8 cellular contexts compared by ENCODE assay signal in genomic region chr11:57527056-57527631, GRCh38. TPM values are rescaled to one million over a fixed set of nuclear protein-coding genes. Genes with fewer than 3 reads are reported as not detected.
DNase-seq lines count a peak whose midpoint lies in the region; ATAC-seq, FAIRE-seq and TF ChIP-seq lines count a peak whose summit lies in the region.

No MANE protein-coding gene starts in this region.

- no peak for TF ChIP-seq POLR2A in NB4 (IDR thresholded peaks at IDR 0.05; ENCODE audit: extremely low read depth, insufficient read length)

- POLR2A ChIA-PET in GM10248 (lab: Yijun Ruan, JAX), result no interaction called here

- no peak overlapping the region for H3K4me3 ChIP-seq in NB4 (ENCODE audit: low read depth, low read length)
- no peak overlapping the region for H3K4me3 ChIP-seq in brain microvascular endothelial cell (ENCODE audit: low read depth, low read length)
- no peak overlapping the region for H3K4me3 ChIP-seq in keratinocyte (ENCODE audit: control insufficient read depth in 2 of 3, extremely low read depth in 1 of 3, insufficient read depth in 2 of 3, low read depth in 1 of 3, low read length in 3 of 3)

- TF ChIP-seq CTCF in GM10248 (IDR thresholded peaks at IDR 0.05; ENCODE audit: control extremely low read depth, extremely low read depth, low read depth, missing control alignments) (peak; percentile 79), NB4 (IDR thresholded peaks at IDR 0.05; ENCODE audit: low read depth, low read length) (peak; percentile 83), brain microvascular endothelial cell (IDR thresholded peaks at IDR 0.05; ENCODE audit: low read depth, low read length, missing control alignments) (peak; percentile 91), keratinocyte (optimal IDR thresholded peaks at IDR 0.05 in 1 of 3, IDR thresholded peaks at IDR 0.05 in 1 of 3, conservative IDR thresholded peaks at IDR 0.05 in 1 of 3; ENCODE audit: extremely low read depth in 1 of 3, insufficient read depth in 2 of 3, low read length in 3 of 3) (peak; percentile 82 to 95 (median 93))

- no peak overlapping the region for H2AFZ ChIP-seq in keratinocyte (ENCODE audit: control insufficient read depth, low read length)

- peak; percentile 67 for FAIRE-seq in keratinocyte (lab: Jason Lieb, UNC)

- no peak overlapping the region for H3K9ac ChIP-seq in keratinocyte (ENCODE audit: control insufficient read depth, extremely low read depth, insufficient read depth, low read length)

- H3K79me2 ChIP-seq in keratinocyte (ENCODE audit: control insufficient read depth, insufficient read depth, low read length), result peaks cover 20% of the 10 kb centered on the region

- peak; percentile 42 for DNase-seq in GM10248 (ENCODE audit: extremely low spot score)
- DNase-seq in NB4 (ENCODE audit: low read depth), result peak; percentile 77
- DNase-seq in UCSD-AML1 (lab: John Stamatoyannopoulos, UW; ENCODE audit: unreplicated experiment), result peak; percentile 50
- DNase-seq in brain microvascular endothelial cell, result peak; percentile 63
- no peak for DNase-seq in keratinocyte (ENCODE audit: low read depth, low spot score)
- peak; percentile 65 for DNase-seq in stimulated activated CD4-positive, alpha-beta T cell treated with anti-CD3 and anti-CD28 coated beads, Interleukin-2, amount 100 ng/mL, for 4 hours (ENCODE audit: low read depth)
- no peak for DNase-seq in NCI-H226

- ATAC-seq in GM21529 (IDR thresholded peaks at IDR 0.05; ENCODE audit: unreplicated experiment), result no peak

- in situ Hi-C loops in brain microvascular endothelial cell (cut with HindIII; ENCODE audit: low pct_ligation_motif_present, low sequenced_read_pairs), result no loop called here

- H3K4me1 ChIP-seq in keratinocyte (ENCODE audit: control insufficient read depth, extremely low read depth, insufficient read depth, low read length), result peaks cover 14% of the 10 kb centered on the region

- H3K27me3 ChIP-seq in brain microvascular endothelial cell (replicated peaks) (no peaks in the 10 kb centered on the region), keratinocyte (ENCODE audit: control insufficient read depth, extremely low read depth, insufficient read depth, low read length) (no peaks in the 10 kb centered on the region)

- H3K9me1 ChIP-seq in keratinocyte (ENCODE audit: control insufficient read depth, extremely low read depth, insufficient read depth, low read length), result no peaks in the 10 kb centered on the region

- H3K27ac ChIP-seq in brain microvascular endothelial cell (no peak overlapping the region), keratinocyte (ENCODE audit: control insufficient read depth, insufficient read depth, low read length) (no peak overlapping the region)

- H3K9me3 ChIP-seq in keratinocyte (ENCODE audit: control insufficient read depth, low read depth, low read length), result no peaks in the 10 kb centered on the region

- no peak overlapping the region for H3K4me2 ChIP-seq in keratinocyte (ENCODE audit: control insufficient read depth, extremely low read depth, insufficient read depth, low read depth, low read length)

- H4K20me1 ChIP-seq in keratinocyte (ENCODE audit: control insufficient read depth, extremely low read depth, insufficient read depth, low read length), result no peaks in the 10 kb centered on the region

- dilution Hi-C loops in keratinocyte (cut with MboI; ENCODE audit: extremely low pct_ligation_motif_present, low sequenced_read_pairs), result no loop called here

- H3K36me3 ChIP-seq in brain microvascular endothelial cell (replicated peaks), result peaks cover 4% of the 10 kb centered on the region
- peaks cover 2 to 8% of the 10 kb centered on the region in 2 experiments for H3K36me3 ChIP-seq in keratinocyte (ENCODE audit: control insufficient read depth in 2 of 2, extremely low read depth in 1 of 2, insufficient read depth in 2 of 2, low read length in 2 of 2)

- CTCF ChIA-PET in GM10248 (lab: Yijun Ruan, JAX), result interaction anchor here (0.7 to 10.0 kb wide), 51 partner anchors 10 to 992 kb away, joined by 3 to 247 read pairs (median 5); partner anchors contain the start of genes CTNND1, P2RX3, RTN4RL2 and SLC43A1

RNA-seq across cellular contexts. Expression of gene TIMM10, which starts 3.4 kb away (rescaled TPM):
- 65.7 to 92.2 TPM (median 70.9 TPM) in 3 replicates for polyA plus RNA-seq in keratinocyte
- polyA plus RNA-seq in keratinocyte (2011; ENCODE audit: low read depth), result 24.0 TPM
- polyA plus RNA-seq in keratinocyte (2011; cell fraction: cytosol; rRNA removed), result 56.9 and 69.2 TPM in 2 replicates
- 34.1 TPM in 2 replicates for polyA plus RNA-seq in keratinocyte (2011; cell fraction: nucleus; rRNA removed)
- polyA plus RNA-seq in keratinocyte (2012; ENCODE audit: low replicate concordance), result 45.9 and 60.8 TPM in 2 replicates
- polyA minus RNA-seq in keratinocyte, result 21.7 to 26.8 TPM (median 23.8 TPM) in 3 replicates
- 16.1 TPM for polyA minus RNA-seq in keratinocyte (2011; cell fraction: cytosol; rRNA and poly(A)+ RNA removed)
- polyA minus RNA-seq in keratinocyte (2011; cell fraction: nucleus; rRNA and poly(A)+ RNA removed), result 5.2 and 9.5 TPM in 2 replicates

RNA-seq across cellular contexts. Expression of gene SMTNL1, which starts 10.3 kb away (rescaled TPM):
- not detected in 3 replicates for polyA plus RNA-seq in keratinocyte
- polyA plus RNA-seq in keratinocyte (2011; ENCODE audit: low read depth), result not detected
- polyA plus RNA-seq in keratinocyte (2011; cell fraction: cytosol; rRNA removed), result not detected in 2 replicates
- polyA plus RNA-seq in keratinocyte (2011; cell fraction: nucleus; rRNA removed), result not detected in 2 replicates
- polyA plus RNA-seq in keratinocyte (2012; ENCODE audit: low replicate concordance), result 0.16 TPM in 1 of 2 replicates, not detected in the other
- not detected in 3 replicates for polyA minus RNA-seq in keratinocyte
- not detected for polyA minus RNA-seq in keratinocyte (2011; cell fraction: cytosol; rRNA and poly(A)+ RNA removed)
- not detected in 2 replicates for polyA minus RNA-seq in keratinocyte (2011; cell fraction: nucleus; rRNA and poly(A)+ RNA removed)

RNA-seq across cellular contexts. Expression of gene SLC43A1, which starts 11.6 kb away (rescaled TPM):
- polyA plus RNA-seq in keratinocyte, result 0.45 to 0.91 TPM (median 0.75 TPM) in 3 replicates
- polyA plus RNA-seq in keratinocyte (2011; ENCODE audit: low read depth), result not detected
- polyA plus RNA-seq in keratinocyte (2011; cell fraction: cytosol; rRNA removed), result 0.53 and 0.65 TPM in 2 replicates
- 1.2 and 1.4 TPM in 2 replicates for polyA plus RNA-seq in keratinocyte (2011; cell fraction: nucleus; rRNA removed)
- 0.18 and 0.38 TPM in 2 replicates for polyA plus RNA-seq in keratinocyte (2012; ENCODE audit: low replicate concordance)
- 0.99 to 1.5 TPM (median 1.1 TPM) in 3 replicates for polyA minus RNA-seq in keratinocyte
- polyA minus RNA-seq in keratinocyte (2011; cell fraction: cytosol; rRNA and poly(A)+ RNA removed), result not detected
- polyA minus RNA-seq in keratinocyte (2011; cell fraction: nucleus; rRNA and poly(A)+ RNA removed), result 1.2 TPM in 2 replicates

RNA-seq across cellular contexts. Expression of gene UBE2L6, which starts 40.3 kb away (rescaled TPM):
- polyA plus RNA-seq in keratinocyte, result 56.6 to 91.9 TPM (median 83.0 TPM) in 3 replicates
- 7.3 TPM for polyA plus RNA-seq in keratinocyte (2011; ENCODE audit: low read depth)
- polyA plus RNA-seq in keratinocyte (2011; cell fraction: cytosol; rRNA removed), result 80.2 and 98.6 TPM in 2 replicates
- polyA plus RNA-seq in keratinocyte (2011; cell fraction: nucleus; rRNA removed), result 28.2 and 34.6 TPM in 2 replicates
- polyA plus RNA-seq in keratinocyte (2012; ENCODE audit: low replicate concordance), result 27.9 and 83.8 TPM in 2 replicates
- polyA minus RNA-seq in keratinocyte, result 91.7 to 187 TPM (median 100 TPM) in 3 replicates
- 63.5 TPM for polyA minus RNA-seq in keratinocyte (2011; cell fraction: cytosol; rRNA and poly(A)+ RNA removed)
- polyA minus RNA-seq in keratinocyte (2011; cell fraction: nucleus; rRNA and poly(A)+ RNA removed), result 9.4 and 12.3 TPM in 2 replicates

Comparison
In these comparisons a context has a peak if more than half of its experiments do, and no peak if none do; other contexts are left out.
1. DNase-seq: peak in GM10248 (single experiment), NB4 (single experiment), UCSD-AML1 (single experiment), brain microvascular endothelial cell (single experiment) and stimulated activated CD4-positive, alpha-beta T cell treated with anti-CD3 and anti-CD28 coated beads, Interleukin-2, amount 100 ng/mL, for 4 hours (single experiment); none in keratinocyte (single experiment) and NCI-H226 (single experiment).
2. Peak in every context shown above with its lines, with median percentiles within 50 percentile points of each other: CTCF ChIP-seq.